8 cellular contexts compared by ENCODE assay signal in genomic region chr1:147169840-147170674, GRCh38. TPM values are rescaled to one million over a fixed set of nuclear protein-coding genes. Genes with fewer than 3 reads are reported as not detected.
DNase-seq lines count a peak whose midpoint lies in the region; ATAC-seq and TF ChIP-seq lines count a peak whose summit lies in the region.
"Had no signal": no experiment of that assay in that cellular context is flagged by ENCODE, and none has a peak within 500 bp of the region (broad histone marks: within the 10 kb centered on the region; RNA-seq: fewer than 3 reads in every experiment).

No MANE protein-coding gene starts in this region.

- H3K27ac Mint-ChIP-seq in GM23338 (peak overlapping the region; percentile 70; the same call in 1 of the 2 replicates), progenitor cell of endocrine pancreas (peak overlapping the region; percentile 11)

- H3K36me3 Mint-ChIP-seq in GM23338 (ENCODE audit: low read depth): peaks cover 21% of the 10 kb centered on the region
- H3K36me3 Mint-ChIP-seq in progenitor cell of endocrine pancreas (ENCODE audit: insufficient read depth): peaks cover 11% of the 10 kb centered on the region

- peak overlapping the region; percentile 95 for H3K4me2 ChIP-seq in GM23338

- DNase-seq in GM23338 (ENCODE audit: low spot score): no peak
- DNase-seq in RWPE2 (ENCODE audit: low spot score): no peak
- DNase-seq in esophagus muscularis mucosa (ENCODE audit: extremely low spot score): no peak
- DNase-seq in progenitor cell of endocrine pancreas (ENCODE audit: low spot score, unreplicated experiment): no peak
- no peak for DNase-seq in NCI-H1417 (lab: John Stamatoyannopoulos, UW)
- DNase-seq in NCI-H82 treated with DMSO at 0.1 percent for 48 hours (lab: John Stamatoyannopoulos, UW; ENCODE audit: unreplicated experiment): no peak
- DNase-seq in kidney glomerular epithelial cell (lab: John Stamatoyannopoulos, UW): no peak
- DNase-seq: NCI-H446 treated with DMSO at 0.1 percent for 48 hours had no signal

- peaks cover 3% of the 10 kb centered on the region; the same call in 1 of the 3 replicates for H3K9me3 Mint-ChIP-seq in GM23338
- no peaks in the 10 kb centered on the region for H3K9me3 Mint-ChIP-seq in progenitor cell of endocrine pancreas (ENCODE audit: low read depth)

- peaks cover 67% of the 10 kb centered on the region for H3K79me2 ChIP-seq in GM23338 (replicated peaks; ENCODE audit: insufficient read depth)

- H3K4me3 ChIP-seq in GM23338 (peak overlapping the region; percentile 89), RWPE2 (ENCODE audit: severe bottlenecking) (peak overlapping the region; percentile 82), esophagus muscularis mucosa (peak overlapping the region in 3 of 4 donors; percentile 86 to 94 (median 90))

- H4K20me1 ChIP-seq in GM23338 (replicated peaks; ENCODE audit: insufficient read depth): no peaks in the 10 kb centered on the region; the same call in 1 of the 2 replicates

- ATAC-seq in GM23338: no peak
- ATAC-seq in RWPE2 (ENCODE audit: low read depth): no peak

- H3K9me3 ChIP-seq in RWPE2 (ENCODE audit: severe bottlenecking) (no peaks in the 10 kb centered on the region), esophagus muscularis mucosa (no peaks in the 10 kb centered on the region)

- H3K4me1 Mint-ChIP-seq in GM23338 (peaks cover 37% of the 10 kb centered on the region), progenitor cell of endocrine pancreas (ENCODE audit: low read depth) (peaks cover 43% of the 10 kb centered on the region)

- no peaks in the 10 kb centered on the region for H3K9me2 ChIP-seq in GM23338 (ENCODE audit: insufficient read depth)

- no peak for TF ChIP-seq EP300 in esophagus muscularis mucosa (IDR thresholded peaks at IDR 0.05)

- no peak for TF ChIP-seq CTCF in GM23338 (conservative IDR thresholded peaks at IDR 0.05; ENCODE audit: low read depth in 2 of 2)
- TF ChIP-seq CTCF in RWPE2 (IDR thresholded peaks at IDR 0.05; ENCODE audit: poor library complexity, severe bottlenecking): no peak
- TF ChIP-seq CTCF in esophagus muscularis mucosa (IDR thresholded peaks at IDR 0.05): no peak
- TF ChIP-seq CTCF in progenitor cell of endocrine pancreas (IDR thresholded peaks at IDR 0.05; ENCODE audit: unreplicated experiment): no peak

- 81% methylated on average over 6 of the region's 6 CpGs for WGBS in esophagus muscularis mucosa

- H3K4me1 ChIP-seq in GM23338 (ENCODE audit: insufficient read depth): peaks cover 39% of the 10 kb centered on the region
- H3K4me1 ChIP-seq in RWPE2 (ENCODE audit: insufficient read depth, poor library complexity, severe bottlenecking): peaks cover 39% of the 10 kb centered on the region
- peaks cover 30 to 60% (median 55%) of the 10 kb centered on the region in 4 donors for H3K4me1 ChIP-seq in esophagus muscularis mucosa

- no peaks in the 10 kb centered on the region for H3K36me3 ChIP-seq in GM23338 (ENCODE audit: insufficient read depth)
- peaks cover 20% of the 10 kb centered on the region for H3K36me3 ChIP-seq in RWPE2 (ENCODE audit: low read depth)
- peaks cover 3 to 18% (median 11%) of the 10 kb centered on the region in 4 donors for H3K36me3 ChIP-seq in esophagus muscularis mucosa

- H3K4me3 Mint-ChIP-seq in GM23338: peak overlapping the region; percentile 97
- peak overlapping the region; percentile 98 for H3K4me3 Mint-ChIP-seq in progenitor cell of endocrine pancreas (ENCODE audit: low read depth)

- peaks cover 14% of the 10 kb centered on the region for H3K27me3 Mint-ChIP-seq in GM23338 (ENCODE audit: insufficient read depth, low read depth, poor library complexity)
- no peaks in the 10 kb centered on the region for H3K27me3 Mint-ChIP-seq in progenitor cell of endocrine pancreas

- no peak for TF ChIP-seq POLR2A in esophagus muscularis mucosa (IDR thresholded peaks at IDR 0.05; ENCODE audit: low read depth)

- intact Hi-C loops in esophagus muscularis mucosa (cut with DNase I): no loop called here

- H3F3A ChIP-seq in GM23338 (replicated peaks; ENCODE audit: low read depth): 0 out of 2 replicates have a peak, but pooled peaks cover 4% of the 10 kb centered on the region

- no peaks in the 10 kb centered on the region for H3K27me3 ChIP-seq in GM23338 (ENCODE audit: insufficient read depth)
- no peaks in the 10 kb centered on the region for H3K27me3 ChIP-seq in RWPE2 (ENCODE audit: insufficient read depth, poor library complexity, severe bottlenecking)
- H3K27me3 ChIP-seq in esophagus muscularis mucosa: no peaks in the 10 kb centered on the region

- H3K27ac ChIP-seq in GM23338 (ENCODE audit: low read depth) (no peak overlapping the region), RWPE2 (ENCODE audit: poor library complexity, severe bottlenecking) (peak overlapping the region; percentile 97), esophagus muscularis mucosa (replicated peaks in 1 of 4) (peak overlapping the region in 3 of 4 donors; percentile 93 to 95 (median 95))

- no peak overlapping the region for H2AFZ ChIP-seq in GM23338

TF ChIP-seq in GM23338, 12 proteins besides CTCF, POLR2A, EP300 and RAD21 (continues in another document):
- TF ChIP-seq CREB1 (CRISPR knock-in tag; IDR thresholded peaks at IDR 0.05; ENCODE audit: low read depth) (no peak), JUNB (IDR thresholded peaks at IDR 0.05; ENCODE audit: unreplicated experiment) (no peak), ZNF331 (CRISPR knock-in tag; IDR thresholded peaks at IDR 0.05; ENCODE audit: low read depth) (no peak), ZNF462 (CRISPR knock-in tag; IDR thresholded peaks at IDR 0.05) (no peak), ZNF114 (CRISPR knock-in tag; IDR thresholded peaks at IDR 0.05) (no peak), EZH2phosphoT487 (IDR thresholded peaks at IDR 0.05; ENCODE audit: unreplicated experiment) (no peak), POLR2AphosphoS5 (IDR thresholded peaks at IDR 0.05; ENCODE audit: low read depth) (no peak), STAT1 (IDR thresholded peaks at IDR 0.05; ENCODE audit: unreplicated experiment) (no peak)

RNA-seq across cellular contexts. Expression of gene PRKAB2, which starts 2.2 kb away (rescaled TPM):
- 27.3 and 32.2 TPM in 2 replicates for total RNA-seq in GM23338 (2014; rRNA removed; shearing (Covaris generic))
- 14.3 and 15.9 TPM in 2 replicates for polyA plus RNA-seq in GM23338 (2016; fragmentation: Nextera tagmentation; extraction: Ambion mirVana)
- total RNA-seq in esophagus muscularis mucosa (10 to 100 TPM; 21.5 to 45.4 (median 30.3) TPM), progenitor cell of endocrine pancreas (24.4 and 26.0 TPM in 2 replicates)

RNA-seq across cellular contexts. Expression of gene FMO5, which starts 55.1 kb away (rescaled TPM):
- 0.35 and 0.73 TPM in 2 replicates for total RNA-seq in GM23338 (2014; rRNA removed; shearing (Covaris generic))
- 0.54 and 0.84 TPM in 2 replicates for polyA plus RNA-seq in GM23338 (2016; fragmentation: Nextera tagmentation; extraction: Ambion mirVana)
- 1 to 10 TPM; 1.2 to 2.9 (median 2.1) TPM for total RNA-seq in esophagus muscularis mucosa
- 4.2 and 5.0 TPM in 2 replicates for total RNA-seq in progenitor cell of endocrine pancreas
